ENCODE assay signal across 16 cellular contexts in genomic region chr1:207343675-207344074, GRCh38.
"Had no signal": no experiment of that assay in that cellular context is flagged by ENCODE, and none has a peak within 500 bp of the region (broad histone marks: within the 10 kb centered on the region; RNA-seq: fewer than 3 reads in every experiment).

No MANE protein-coding gene starts in this region.

- H3K27me3 Mint-ChIP-seq: stimulated activated memory B cell treated with anti-CD40 and anti-IgM and Interleukin-4, amounts not matched to agents 10 μg/mL and 1 μg/mL and 100 μg/mL, for 72 hours had no signal

- H3K4me3 Mint-ChIP-seq: natural killer cell; stimulated activated memory B cell treated with anti-CD40 and anti-IgM and Interleukin-4, amounts not matched to agents 10 μg/mL and 1 μg/mL and 100 μg/mL, for 72 hours had no signal

- H3K27me3 ChIP-seq: ascending aorta, SJCRH30, transverse colon, vagina had no signal

- H3K9me3 Mint-ChIP-seq: natural killer cell; stimulated activated memory B cell treated with anti-CD40 and anti-IgM and Interleukin-4, amounts not matched to agents 10 μg/mL and 1 μg/mL and 100 μg/mL, for 72 hours had no signal

- ATAC-seq: left lobe of liver; natural killer cell; stimulated activated memory B cell treated with anti-CD40 and anti-IgM and Interleukin-4, amounts not matched to agents 10 μg/mL and 1 μg/mL and 100 μg/mL, for 72 hours had no signal

- DNase-seq: activated CD4-positive, alpha-beta T cell treated with anti-CD3 and anti-CD28 coated beads for 4 hours; activated CD8-positive, alpha-beta memory T cell treated with anti-CD3 and anti-CD28 coated beads for 24 hours; activated effector memory CD4-positive, alpha-beta T cell treated with Interleukin-2 at 50 U/mL for 16 hours; activated T-cell treated with anti-CD3 and anti-CD28 coated beads for 4 hours; erythroblast; islet precursor cell; natural killer cell; posterior cingulate gyrus; retina; SJCRH30; stimulated activated CD4-positive, alpha-beta T cell treated with anti-CD3 and anti-CD28 coated beads, Interleukin-2, amount 100 ng/mL, for 48 hours; transverse colon had no signal

- H3K4me1 ChIP-seq: ascending aorta, SJCRH30, transverse colon, vagina had no signal

- H3K27ac ChIP-seq: ascending aorta, SJCRH30, transverse colon, vagina had no signal

- H3K4me3 ChIP-seq: ascending aorta, SJCRH30, transverse colon, vagina had no signal
